In genomic region chr3:98068824-98069223, GRCh38 we compare ENCODE assay signal across 21 cellular contexts. TPM values are rescaled to one million over a fixed set of nuclear protein-coding genes. Genes with fewer than 3 reads are reported as not detected.
DNase-seq lines count a peak whose midpoint lies in the region; ATAC-seq, FAIRE-seq and TF ChIP-seq lines count a peak whose summit lies in the region.
"Had no signal": no experiment of that assay in that cellular context is flagged by ENCODE, and none has a peak within 500 bp of the region (broad histone marks: within the 10 kb centered on the region; RNA-seq: fewer than 3 reads in every experiment).

No MANE protein-coding gene starts in this region.

- H3K4me3 ChIP-seq in HFF-Myc (replicated peaks; ENCODE audit: low read depth, low read length), result no peak overlapping the region
- H3K4me3 ChIP-seq: mucosa of descending colon, spleen, transverse colon had no signal

- H3K27ac Mint-ChIP-seq in WTC11, result no peak overlapping the region
- H3K27ac Mint-ChIP-seq in mesothelial cell of epicardium, result no peak overlapping the region
- H3K27ac Mint-ChIP-seq: activated CD4-positive, alpha-beta T cell treated with anti-CD3 and anti-CD28 coated beads for 36 hours; activated T-helper 17 cell treated with anti-CD3 and anti-CD28 coated beads, Interleukin-2, amount 50 U/mL, for 72 hours; effector memory CD8-positive, alpha-beta T cell; immature natural killer cell; stimulated activated naive CD8-positive, alpha-beta T cell treated with anti-CD3 and anti-CD28 coated beads, Interleukin-15, Interleukin-2, amounts not matched to agents 100 ng/mL and 50 ng/mL, for 24 hours had no signal

- no peak for DNase-seq in D721Med (ENCODE audit: insufficient read length, low spot score)
- DNase-seq in HFF-Myc (ENCODE audit: extremely low read depth, low read depth), result no peak
- DNase-seq in WTC11 (ENCODE audit: low spot score), result no peak
- no peak for DNase-seq in mesothelial cell of epicardium (ENCODE audit: low spot score in 2 of 2, unreplicated experiment in 2 of 2)
- DNase-seq: activated CD4-positive, alpha-beta T cell treated with anti-CD3 and anti-CD28 coated beads for 36 hours; effector memory CD8-positive, alpha-beta T cell; immature natural killer cell; mucosa of descending colon; NCI-H1694 treated with DMSO at 0.1 percent for 48 hours; Right ventricle myocardium superior; spleen; stimulated activated CD4-positive, alpha-beta T cell treated with anti-CD3 and anti-CD28 coated beads, Interleukin-4, amount 100 ng/mL, for 24 hours; transverse colon had no signal

- POLR2A ChIA-PET in WTC11 (lab: Charles Lee), result no interaction called here

- peak; percentile 13 for TF ChIP-seq CTCF in D721Med (IDR thresholded peaks at IDR 0.05; ENCODE audit: insufficient read depth, missing control alignments)
- TF ChIP-seq CTCF in HFF-Myc (IDR thresholded peaks at IDR 0.05; ENCODE audit: low read depth, low read length, missing control alignments), result peak; percentile 24
- peak; percentile 44; the same call in 1 of the 2 replicates for TF ChIP-seq CTCF in WTC11 (IDR thresholded peaks at IDR 0.05)
- TF ChIP-seq CTCF in mesothelial cell of epicardium (IDR thresholded peaks at IDR 0.05; ENCODE audit: unreplicated experiment), result peak; percentile 52

- H3K9me3 Mint-ChIP-seq in WTC11, result no peaks in the 10 kb centered on the region
- H3K9me3 Mint-ChIP-seq in mesothelial cell of epicardium, result no peaks in the 10 kb centered on the region
- H3K9me3 Mint-ChIP-seq: activated T-helper 17 cell treated with anti-CD3 and anti-CD28 coated beads, Interleukin-2, amount 50 U/mL, for 72 hours; effector memory CD8-positive, alpha-beta T cell; stimulated activated naive CD8-positive, alpha-beta T cell treated with anti-CD3 and anti-CD28 coated beads, Interleukin-15, Interleukin-2, amounts not matched to agents 100 ng/mL and 50 ng/mL, for 24 hours had no signal

- ATAC-seq in WTC11, result no peak
- ATAC-seq in GM18519 (IDR thresholded peaks at IDR 0.05; ENCODE audit: low FRiP score, unreplicated experiment), result no peak
- ATAC-seq in HG02588 (IDR thresholded peaks at IDR 0.05; ENCODE audit: unreplicated experiment), result no peak
- ATAC-seq in activated CD4-positive, CD25-positive, alpha-beta regulatory T cell treated with anti-CD3 and anti-CD28 coated beads, Interleukin-2, amount 50 U/mL, for 24 hours, result no peak
- ATAC-seq in GM21529 (IDR thresholded peaks at IDR 0.05; ENCODE audit: unreplicated experiment), result no peak
- ATAC-seq: activated CD4-positive, alpha-beta T cell treated with anti-CD3 and anti-CD28 coated beads for 36 hours; activated T-helper 17 cell treated with anti-CD3 and anti-CD28 coated beads, Interleukin-2, amount 50 U/mL, for 72 hours; effector memory CD8-positive, alpha-beta T cell; mucosa of descending colon had no signal

- FAIRE-seq in D721Med (lab: Jason Lieb, UNC), result no peak

- H3K4me3 Mint-ChIP-seq in WTC11, result no peak overlapping the region
- H3K4me3 Mint-ChIP-seq in mesothelial cell of epicardium, result no peak overlapping the region
- H3K4me3 Mint-ChIP-seq: activated CD4-positive, alpha-beta T cell treated with anti-CD3 and anti-CD28 coated beads for 36 hours; activated T-helper 17 cell treated with anti-CD3 and anti-CD28 coated beads, Interleukin-2, amount 50 U/mL, for 72 hours; effector memory CD8-positive, alpha-beta T cell; immature natural killer cell; stimulated activated naive CD8-positive, alpha-beta T cell treated with anti-CD3 and anti-CD28 coated beads, Interleukin-15, Interleukin-2, amounts not matched to agents 100 ng/mL and 50 ng/mL, for 24 hours had no signal

- CTCF ChIA-PET in WTC11 (lab: Charles Lee), result no interaction called here

- H3K36me3 Mint-ChIP-seq in WTC11 (no peaks in the 10 kb centered on the region), mesothelial cell of epicardium (no peaks in the 10 kb centered on the region)
- H3K36me3 Mint-ChIP-seq: immature natural killer cell had no signal

- H3K4me1 Mint-ChIP-seq in WTC11 (no peaks in the 10 kb centered on the region), mesothelial cell of epicardium (peaks cover 7% of the 10 kb centered on the region)
- H3K4me1 Mint-ChIP-seq: activated CD4-positive, alpha-beta T cell treated with anti-CD3 and anti-CD28 coated beads for 36 hours; activated T-helper 17 cell treated with anti-CD3 and anti-CD28 coated beads, Interleukin-2, amount 50 U/mL, for 72 hours; immature natural killer cell had no signal

- no peaks in the 10 kb centered on the region for H3K27me3 Mint-ChIP-seq in WTC11 (ENCODE audit: low read depth)
- no peaks in the 10 kb centered on the region for H3K27me3 Mint-ChIP-seq in mesothelial cell of epicardium (ENCODE audit: low read depth)

TF ChIP-seq in WTC11, 78 proteins besides CTCF, POLR2A, EP300 and RAD21:
- TF ChIP-seq HMGXB4 (CRISPR knock-in tag; IDR thresholded peaks at IDR 0.05) (no peak), ZNF423 (CRISPR knock-in tag; IDR thresholded peaks at IDR 0.05) (no peak), HMGA2 (CRISPR knock-in tag; IDR thresholded peaks at IDR 0.05) (no peak), ZSCAN18 (CRISPR knock-in tag; IDR thresholded peaks at IDR 0.05) (no peak), ZNF138 (CRISPR knock-in tag; conservative IDR thresholded peaks at IDR 0.05) (no peak), E2F4 (CRISPR knock-in tag; IDR thresholded peaks at IDR 0.05; ENCODE audit: borderline replicate concordance, low read depth) (no peak)

RNA-seq across cellular contexts. Expression of gene OR5AC2, which starts 18.1 kb away (rescaled TPM):
- total RNA-seq in WTC11 (2021) (not detected in 3 replicates), mesothelial cell of epicardium (not detected in 3 replicates)
- total RNA-seq: activated CD4-positive, alpha-beta T cell treated with anti-CD3 and anti-CD28 coated beads for 36 hours; activated T-helper 17 cell treated with anti-CD3 and anti-CD28 coated beads, Interleukin-2, amount 50 U/mL, for 72 hours; liver; mucosa of descending colon; NCI-H460; Right ventricle myocardium superior; spleen; transverse colon had no signal

RNA-seq across cellular contexts. Expression of gene GABRR3, which starts 33.7 kb away (rescaled TPM):
- total RNA-seq in WTC11 (2021), result not detected in 3 replicates
- not detected in 3 replicates for total RNA-seq in mesothelial cell of epicardium
- total RNA-seq: activated CD4-positive, alpha-beta T cell treated with anti-CD3 and anti-CD28 coated beads for 36 hours; activated T-helper 17 cell treated with anti-CD3 and anti-CD28 coated beads, Interleukin-2, amount 50 U/mL, for 72 hours; liver; mucosa of descending colon; NCI-H460; Right ventricle myocardium superior; spleen; transverse colon had no signal
